ENCODE assay signal across 8 cellular contexts in genomic region chr6:152170702-152171667, GRCh38.
DNase-seq lines count a peak whose midpoint lies in the region; ATAC-seq and TF ChIP-seq lines count a peak whose summit lies in the region.

No MANE protein-coding gene starts in this region.

- DNase-seq in AG09309 (ENCODE audit: low read depth) (peak; percentile 62), GM20000 (ENCODE audit: low spot score) (peak; percentile 62), retinal pigment epithelial cell (ENCODE audit: low read depth) (peak; percentile 13), left lobe of liver (ENCODE audit: low spot score) (no peak), mucosa of gallbladder (ENCODE audit: low spot score) (no peak), SW480 (ENCODE audit: low spot score) (no peak)

- TF ChIP-seq CTCF in AG09309 (IDR thresholded peaks at IDR 0.05; ENCODE audit: control insufficient read depth, insufficient read depth, low read depth, low read length, missing control alignments) (no peak), GM20000 (IDR thresholded peaks at IDR 0.05; ENCODE audit: extremely low read depth, missing control alignments) (no peak), retinal pigment epithelial cell (conservative IDR thresholded peaks at IDR 0.05; ENCODE audit: low read depth, low read length) (no peak)

- no peak overlapping the region for H3K4me3 ChIP-seq in AG09309 (ENCODE audit: control insufficient read depth, low read depth, low read length)
- no peak overlapping the region for H3K4me3 ChIP-seq in retinal pigment epithelial cell (ENCODE audit: low read length)

- ATAC-seq in HG03558 (IDR thresholded peaks at IDR 0.05; ENCODE audit: extremely low read depth, unreplicated experiment) (peak; percentile 97), left lobe of liver (no peak)

- peak overlapping the region; percentile 93 for H3K27ac Mint-ChIP-seq in activated naive CD8-positive, alpha-beta T cell

- peak overlapping the region; percentile 82 for H3K4me3 Mint-ChIP-seq in activated naive CD8-positive, alpha-beta T cell

- no peaks in the 10 kb centered on the region for H3K27me3 Mint-ChIP-seq in activated naive CD8-positive, alpha-beta T cell

- peaks cover 44% of the 10 kb centered on the region for H3K4me1 Mint-ChIP-seq in activated naive CD8-positive, alpha-beta T cell (ENCODE audit: low read depth)

- H3K9me3 Mint-ChIP-seq in activated naive CD8-positive, alpha-beta T cell (ENCODE audit: low read depth), result peaks cover 6% of the 10 kb centered on the region

- H3K36me3 Mint-ChIP-seq in activated naive CD8-positive, alpha-beta T cell, result peaks cover 23% of the 10 kb centered on the region

Comparison
In these comparisons a context has a peak if more than half of its experiments do, and no peak if none do; other contexts are left out.
1. DNase-seq: peak in AG09309 (single experiment), GM20000 (single experiment) and retinal pigment epithelial cell (single experiment); none in left lobe of liver (single experiment), mucosa of gallbladder (single experiment) and SW480 (single experiment).